19 cellular contexts compared by ENCODE assay signal in genomic region chr3:66463054-66463631, GRCh38. TPM values are rescaled to one million over a fixed set of nuclear protein-coding genes. Genes with fewer than 3 reads are reported as not detected.
DNase-seq lines count a peak whose midpoint lies in the region; ATAC-seq, FAIRE-seq and TF ChIP-seq lines count a peak whose summit lies in the region.
"Had no signal": no experiment of that assay in that cellular context is flagged by ENCODE, and none has a peak within 500 bp of the region (broad histone marks: within the 10 kb centered on the region; RNA-seq: fewer than 3 reads in every experiment).

No MANE protein-coding gene starts in this region.

- no peak for ATAC-seq in GM19467 (IDR thresholded peaks at IDR 0.05; ENCODE audit: unreplicated experiment)
- ATAC-seq: gastroesophageal sphincter had no signal

- H3K4me1 ChIP-seq in left ventricle myocardium inferior = peaks cover 79% of the 10 kb centered on the region
- H3K4me1 ChIP-seq: parathyroid adenoma had no signal

- intact Hi-C loops in left ventricle myocardium inferior (cut with micrococcal nuclease) = no loop called here
- intact Hi-C loops in cardiac septum (cut with DNase I) = no loop called here

- TF ChIP-seq CTCF in left ventricle myocardium inferior (IDR thresholded peaks at IDR 0.05; ENCODE audit: borderline replicate concordance) (no peak), osteocyte (IDR thresholded peaks at IDR 0.05) (no peak), coronary artery (IDR thresholded peaks at IDR 0.05) (no peak)

- H3K27ac ChIP-seq in left ventricle myocardium inferior (replicated peaks) (peak overlapping the region; percentile 9), coronary artery (peak overlapping the region in 1 of 2 donors; percentile 29)
- H3K27ac ChIP-seq: parathyroid adenoma had no signal

- peak overlapping the region; percentile 23 for H3K27ac Mint-ChIP-seq in osteocyte (ENCODE audit: unreplicated experiment)
- H3K27ac Mint-ChIP-seq: activated naive CD4-positive, alpha-beta T cell treated with anti-CD3 and anti-CD28 coated beads, Interleukin-2, amount 50 U/mL, for 72 hours had no signal

- H3K4me3 Mint-ChIP-seq in osteocyte (ENCODE audit: unreplicated experiment) = no peak overlapping the region

- H3K9me3 ChIP-seq in left ventricle myocardium inferior (replicated peaks) = no peaks in the 10 kb centered on the region
- H3K9me3 ChIP-seq: gastroesophageal sphincter had no signal

- no peak overlapping the region for H3K4me3 ChIP-seq in left ventricle myocardium inferior
- H3K4me3 ChIP-seq in coronary artery = no peak overlapping the region
- H3K4me3 ChIP-seq: gastroesophageal sphincter had no signal

- H3K27me3 Mint-ChIP-seq in osteocyte (ENCODE audit: unreplicated experiment) = no peaks in the 10 kb centered on the region

- FAIRE-seq in islet of Langerhans (lab: Jason Lieb, UNC) = peak; percentile 47
- FAIRE-seq: endometrium had no signal

- H3K9me3 Mint-ChIP-seq in osteocyte (ENCODE audit: unreplicated experiment) = no peaks in the 10 kb centered on the region
- H3K9me3 Mint-ChIP-seq: activated naive CD4-positive, alpha-beta T cell treated with anti-CD3 and anti-CD28 coated beads, Interleukin-2, amount 50 U/mL, for 72 hours had no signal

- peaks cover 40% of the 10 kb centered on the region for H3K4me1 Mint-ChIP-seq in osteocyte (ENCODE audit: unreplicated experiment)

- peaks cover 4% of the 10 kb centered on the region for H3K36me3 ChIP-seq in left ventricle myocardium inferior

- H3K36me3 Mint-ChIP-seq in osteocyte (ENCODE audit: unreplicated experiment) = peaks cover 18% of the 10 kb centered on the region

- no peaks in the 10 kb centered on the region for H3K27me3 ChIP-seq in left ventricle myocardium inferior (ENCODE audit: low read depth)
- H3K27me3 ChIP-seq: gastroesophageal sphincter had no signal

- no peak for DNase-seq in left ventricle myocardium inferior
- no peak for DNase-seq in cardiac septum (ENCODE audit: low spot score)
- no peak for DNase-seq in osteocyte (ENCODE audit: extremely low spot score, unreplicated experiment)
- DNase-seq in islet precursor cell = no peak
- DNase-seq in coronary artery (ENCODE audit: low spot score) = no peak
- no peak for DNase-seq in MV-4-11 (lab: John Stamatoyannopoulos, UW)
- DNase-seq: activated CD4-positive, CD25-positive, alpha-beta regulatory T cell treated with anti-CD3 and anti-CD28 coated beads, Interleukin-2, amount 50 U/mL, for 72 hours; activated CD8-positive, alpha-beta memory T cell treated with anti-CD3 and anti-CD28 coated beads, Interleukin-2, amount 50 U/mL, for 48 hours; GF-D8; midbrain; NCI-H2171 treated with DMSO at 0.1 percent for 48 hours; NK-92 treated with Interleukin-12 subunit alpha and Interleukin-12 subunit beta, amount 100 ng/mL, for 24 hours; Right ventricle myocardium superior had no signal

RNA-seq across cellular contexts. Expression of gene LRIG1, which starts 37.7 kb away (rescaled TPM):
- 137 TPM for total RNA-seq in left ventricle myocardium inferior
- total RNA-seq in cardiac septum = 77.1 TPM
- total RNA-seq in osteocyte = 60.8 and 64.2 TPM in 2 replicates
